In genomic region chr3:50236484-50237132, GRCh38 we compare ENCODE assay signal across 8 cellular contexts. TPM values are rescaled to one million over a fixed set of nuclear protein-coding genes. Genes with fewer than 3 reads are reported as not detected.
DNase-seq lines count a peak whose midpoint lies in the region; ATAC-seq and TF ChIP-seq lines count a peak whose summit lies in the region.

No MANE protein-coding gene starts in this region.

- H2BK5ac ChIP-seq in H9 (ENCODE audit: insufficient read length, low read length) = no peak overlapping the region

- H4K20me1 ChIP-seq in H9 (ENCODE audit: control insufficient read depth, insufficient read depth, insufficient read length) = no peaks in the 10 kb centered on the region

- H3K4me1 ChIP-seq in H9 (ENCODE audit: insufficient read depth, low read length) (peaks cover 6% of the 10 kb centered on the region; the same call in 1 of the 2 replicates), skeletal muscle tissue (ENCODE audit: control insufficient read depth in 3 of 3, insufficient read depth in 3 of 3, low read length in 3 of 3) (peaks cover 50 to 55% (median 52%) of the 10 kb centered on the region in 3 donors)

- no peak overlapping the region for H4K8ac ChIP-seq in H9 (replicated peaks; ENCODE audit: insufficient read length, low read depth, low read length)

- H3K4me3 Mint-ChIP-seq in H9 = peak overlapping the region; percentile 96 to 99
- peak overlapping the region; percentile 97 for H3K4me3 Mint-ChIP-seq in WTC11
- peak overlapping the region; percentile 98 for H3K4me3 Mint-ChIP-seq in glutamatergic neuron (ENCODE audit: unreplicated experiment)

- H3K18ac ChIP-seq in H9 (ENCODE audit: insufficient read length, low read depth, low read length) = no peak overlapping the region

- H3K79me2 ChIP-seq in H9 (ENCODE audit: insufficient read depth, low read length) = peaks cover 19% of the 10 kb centered on the region; the same call in 1 of the 2 replicates

- no peak overlapping the region for H3K23ac ChIP-seq in H9 (ENCODE audit: insufficient read length, low read depth, low read length)

- H3K56ac ChIP-seq in H9 (ENCODE audit: insufficient read length, low read depth, low read length) = no peak overlapping the region

- peak overlapping the region; percentile 81 to 99 (median 91) for H3K27ac Mint-ChIP-seq in H9
- H3K27ac Mint-ChIP-seq in WTC11 = peak overlapping the region; percentile 89
- H3K27ac Mint-ChIP-seq in glutamatergic neuron (ENCODE audit: unreplicated experiment) = peak overlapping the region; percentile 98

- H3K4me1 Mint-ChIP-seq in H9 = peaks cover 55 to 64% of the 10 kb centered on the region in 2 experiments
- peaks cover 53% of the 10 kb centered on the region for H3K4me1 Mint-ChIP-seq in WTC11
- peaks cover 34% of the 10 kb centered on the region for H3K4me1 Mint-ChIP-seq in glutamatergic neuron (ENCODE audit: low read depth, unreplicated experiment)

- H3K9me3 ChIP-seq in H9 (ENCODE audit: control insufficient read depth, low read depth, low read length) (no peaks in the 10 kb centered on the region), skeletal muscle tissue (ENCODE audit: control insufficient read depth in 3 of 3, low read length in 3 of 3) (no peaks in the 10 kb centered on the region)

- WGBS in H9 (ENCODE audit: extremely low coverage, insufficient read length, low lambda C conversion rate) = no CpG with 5 or more reads among the region's 13 CpGs

- CTCF ChIA-PET in WTC11 (lab: Charles Lee) = interaction anchor here (1.0 to 2.9 kb wide), 8 partner anchors 8 to 45 kb away, joined by 3 to 27 read pairs (median 18); partner anchors contain the start of gene GNAT1

- H3K9me3 Mint-ChIP-seq in H9 (no peaks in the 10 kb centered on the region), WTC11 (no peaks in the 10 kb centered on the region), glutamatergic neuron (ENCODE audit: unreplicated experiment) (peaks cover 19% of the 10 kb centered on the region)

- no peak overlapping the region for H2BK15ac ChIP-seq in H9 (ENCODE audit: low read depth, low read length)

- peak overlapping the region; percentile 91 for H3K4me2 ChIP-seq in H9 (ENCODE audit: insufficient read depth, insufficient read length, low read length)

- H3K4ac ChIP-seq in H9 (ENCODE audit: low read depth, low read length) = no peak overlapping the region

- H3K27me3 ChIP-seq in H9 (ENCODE audit: insufficient read depth, low read length) = no peaks in the 10 kb centered on the region
- no peaks in the 10 kb centered on the region for H3K27me3 ChIP-seq in skeletal muscle tissue (ENCODE audit: control insufficient read depth in 3 of 3, insufficient read depth in 3 of 3, low read length in 3 of 3)

- no peaks in the 10 kb centered on the region for H3K36me3 ChIP-seq in skeletal muscle tissue (ENCODE audit: control insufficient read depth in 3 of 3, insufficient read depth in 3 of 3, low read length in 3 of 3)

- H4K5ac ChIP-seq in H9 (ENCODE audit: insufficient read length, low read depth, low read length) = no peak overlapping the region

- peak overlapping the region; percentile 79 to 90 (median 83) for H3K4me3 ChIP-seq in skeletal muscle tissue (ENCODE audit: low read length in 3 of 3)

- H3K27ac ChIP-seq in H9 (ENCODE audit: insufficient read length, low read depth, low read length) = no peak overlapping the region
- H3K27ac ChIP-seq in skeletal muscle tissue (ENCODE audit: low read depth, low read length) = peak overlapping the region; percentile 86

- no peak overlapping the region for H2BK20ac ChIP-seq in H9 (ENCODE audit: low read depth, low read length, poor library complexity, severe bottlenecking)

- TF ChIP-seq CTCF in H9 (conservative IDR thresholded peaks at IDR 0.05) = no peak
- no peak for TF ChIP-seq CTCF in WTC11 (IDR thresholded peaks at IDR 0.05)
- TF ChIP-seq CTCF in glutamatergic neuron (IDR thresholded peaks at IDR 0.05; ENCODE audit: partially characterized antibody, unreplicated experiment) = no peak
- TF ChIP-seq CTCF in GM10266 (IDR thresholded peaks at IDR 0.05; ENCODE audit: control insufficient read depth, insufficient read depth, low read depth, missing control alignments) = no peak

- H3K23me2 ChIP-seq in H9 (ENCODE audit: insufficient read length, low read depth, low read length, poor library complexity, severe bottlenecking) = peaks cover 17% of the 10 kb centered on the region

- H3K27me3 Mint-ChIP-seq in H9 (ENCODE audit: low read depth) (peaks cover 7% of the 10 kb centered on the region), WTC11 (ENCODE audit: low read depth) (no peaks in the 10 kb centered on the region), glutamatergic neuron (ENCODE audit: unreplicated experiment) (peaks cover 28% of the 10 kb centered on the region)

- no peak overlapping the region for H2AK5ac ChIP-seq in H9 (ENCODE audit: insufficient read length, low read length)

- H3K9ac ChIP-seq in H9 (ENCODE audit: extremely low read depth, insufficient read length, low read length) (peak overlapping the region; percentile 59), skeletal muscle tissue (ENCODE audit: low read depth in 1 of 3, low read length in 3 of 3) (peak overlapping the region; percentile 88 to 91 (median 90))

- POLR2A ChIA-PET in WTC11 (lab: Charles Lee) = no interaction called here

- H3K79me1 ChIP-seq in H9 (ENCODE audit: insufficient read depth, low read depth, low read length, poor library complexity, severe bottlenecking) = peaks cover 6% of the 10 kb centered on the region

- no peak overlapping the region for H4K91ac ChIP-seq in H9 (ENCODE audit: insufficient read length, low read depth, low read length)

- H3K36me3 Mint-ChIP-seq in H9 (ENCODE audit: insufficient read depth in 1 of 3, low read depth in 3 of 3) = peaks cover 2 to 7% (median 4%) of the 10 kb centered on the region in 3 experiments; a peak in 2 of 7 replicates
- H3K36me3 Mint-ChIP-seq in WTC11 = no peaks in the 10 kb centered on the region
- no peaks in the 10 kb centered on the region for H3K36me3 Mint-ChIP-seq in glutamatergic neuron (ENCODE audit: unreplicated experiment)

- ATAC-seq in WTC11 (no peak), HG03342 (IDR thresholded peaks at IDR 0.05; ENCODE audit: unreplicated experiment) (no peak), HG02973 (IDR thresholded peaks at IDR 0.05; ENCODE audit: unreplicated experiment) (no peak)

- no peak overlapping the region for H2BK12ac ChIP-seq in H9 (ENCODE audit: insufficient read length, low read depth, low read length)

- H3T11ph ChIP-seq in H9 (ENCODE audit: low read length) = no peak overlapping the region

- H2AFZ ChIP-seq in H9 (ENCODE audit: low read length) = no peak overlapping the region

- no peak overlapping the region for H2BK120ac ChIP-seq in H9 (ENCODE audit: low read depth, low read length, poor library complexity, severe bottlenecking)

- peak overlapping the region; percentile 48 for H3K14ac ChIP-seq in H9 (ENCODE audit: insufficient read depth, low read length)

- DNase-seq in H9 (no peak), WTC11 (ENCODE audit: low spot score) (no peak), glutamatergic neuron (no peak), RKO (ENCODE audit: low spot score) (no peak), GM10266 (ENCODE audit: extremely low spot score) (no peak)

TF ChIP-seq in WTC11, 78 proteins besides CTCF, POLR2A, EP300 and RAD21:
- TF ChIP-seq CREM (CRISPR knock-in tag; IDR thresholded peaks at IDR 0.05) (no peak), ZNF423 (CRISPR knock-in tag; IDR thresholded peaks at IDR 0.05) (no peak), GRHL2 (CRISPR knock-in tag; IDR thresholded peaks at IDR 0.05; ENCODE audit: insufficient replicate concordance, severe bottlenecking) (no peak)
- TF ChIP-seq, protein P1, sequence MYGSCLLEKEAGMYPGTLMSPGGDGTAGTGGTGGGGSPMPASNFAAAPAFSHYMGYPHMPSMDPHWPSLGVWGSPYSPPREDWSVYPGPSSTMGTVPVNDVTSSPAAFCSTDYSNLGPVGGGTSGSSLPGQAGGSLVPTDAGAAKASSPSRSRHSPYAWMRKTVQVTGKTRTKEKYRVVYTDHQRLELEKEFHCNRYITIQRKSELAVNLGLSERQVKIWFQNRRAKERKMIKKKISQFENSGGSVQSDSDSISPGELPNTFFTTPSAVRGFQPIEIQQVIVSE (CRISPR knock-in tag; IDR thresholded peaks at IDR 0.05; ENCODE audit: borderline replicate concordance) = no peak

RNA-seq across cellular contexts. Expression of gene GNAI2, which starts 0.6 kb away (rescaled TPM):
- total RNA-seq in H9 (2021) = 210 and 218 TPM in 2 replicates
- total RNA-seq in WTC11 (2021) = 181 to 185 TPM (median 185 TPM) in 3 replicates
- 297 TPM for total RNA-seq in glutamatergic neuron (ENCODE audit: unreplicated experiment)
- total RNA-seq in skeletal muscle tissue = 78.8 TPM

RNA-seq across cellular contexts. Expression of gene SLC38A3, which starts 31.5 kb away (rescaled TPM):
- total RNA-seq in H9 (2021) (1.4 and 3.2 TPM in 2 replicates), WTC11 (2021) (0.90 to 1.6 TPM (median 1.3 TPM) in 3 replicates), glutamatergic neuron (ENCODE audit: unreplicated experiment) (not detected), skeletal muscle tissue (0.52 TPM)

RNA-seq across cellular contexts. Expression of gene SEMA3B, which starts 32.3 kb away (rescaled TPM):
- total RNA-seq in H9 (2021) (4.4 and 6.4 TPM in 2 replicates), WTC11 (2021) (7.3 to 9.0 TPM (median 8.7 TPM) in 3 replicates), glutamatergic neuron (ENCODE audit: unreplicated experiment) (5.4 TPM), skeletal muscle tissue (19.8 TPM)

RNA-seq across cellular contexts. Expression of gene LSMEM2, which starts 42.3 kb away (rescaled TPM):
- total RNA-seq in H9 (2021) = 0.24 and 0.50 TPM in 2 replicates
- 0.41 to 0.60 TPM (median 0.57 TPM) in 3 replicates for total RNA-seq in WTC11 (2021)
- total RNA-seq in glutamatergic neuron (ENCODE audit: unreplicated experiment) = not detected
- 15.1 TPM for total RNA-seq in skeletal muscle tissue

RNA-seq across cellular contexts. Expression of gene GNAT1, which starts 45.2 kb away (rescaled TPM):
- total RNA-seq in H9 (2021) = 0.18 TPM in 1 of 2 replicates, not detected in the other
- 0.13 to 0.39 TPM (median 0.14 TPM) in 3 replicates for total RNA-seq in WTC11 (2021)
- total RNA-seq in glutamatergic neuron (ENCODE audit: unreplicated experiment) = not detected
- not detected for total RNA-seq in skeletal muscle tissue
